ENCODE assay signal across 2 cellular contexts in genomic region chr9:133164209-133164590, GRCh38.
TF ChIP-seq lines count a peak whose summit lies in the region.

No MANE protein-coding gene starts in this region.

TF ChIP-seq in GM12878, 131 proteins besides CTCF, POLR2A, EP300 and RAD21:
- TF ChIP-seq SMARCA5 (IDR thresholded peaks at IDR 0.05) = peak; percentile 8; the same call in 1 of the 2 replicates
- no peak for TF ChIP-seq NR2F1 (conservative IDR thresholded peaks at IDR 0.05)
- TF ChIP-seq CEBPB (IDR thresholded peaks at IDR 0.05; ENCODE audit: borderline replicate concordance in 1 of 2, low read depth in 2 of 2, low read length in 2 of 2) = no peak

TF ChIP-seq in SK-N-SH treated with all-trans-retinoic acid at 6 μM for 48 hours, 23 proteins besides CTCF, POLR2A, EP300 and RAD21:
- TF ChIP-seq TOX (CRISPR knock-in tag; IDR thresholded peaks at IDR 0.05; ENCODE audit: borderline replicate concordance) = no peak
- TF ChIP-seq SNAI2 (CRISPR knock-in tag; IDR thresholded peaks at IDR 0.05) = no peak
- TF ChIP-seq, protein P1, sequence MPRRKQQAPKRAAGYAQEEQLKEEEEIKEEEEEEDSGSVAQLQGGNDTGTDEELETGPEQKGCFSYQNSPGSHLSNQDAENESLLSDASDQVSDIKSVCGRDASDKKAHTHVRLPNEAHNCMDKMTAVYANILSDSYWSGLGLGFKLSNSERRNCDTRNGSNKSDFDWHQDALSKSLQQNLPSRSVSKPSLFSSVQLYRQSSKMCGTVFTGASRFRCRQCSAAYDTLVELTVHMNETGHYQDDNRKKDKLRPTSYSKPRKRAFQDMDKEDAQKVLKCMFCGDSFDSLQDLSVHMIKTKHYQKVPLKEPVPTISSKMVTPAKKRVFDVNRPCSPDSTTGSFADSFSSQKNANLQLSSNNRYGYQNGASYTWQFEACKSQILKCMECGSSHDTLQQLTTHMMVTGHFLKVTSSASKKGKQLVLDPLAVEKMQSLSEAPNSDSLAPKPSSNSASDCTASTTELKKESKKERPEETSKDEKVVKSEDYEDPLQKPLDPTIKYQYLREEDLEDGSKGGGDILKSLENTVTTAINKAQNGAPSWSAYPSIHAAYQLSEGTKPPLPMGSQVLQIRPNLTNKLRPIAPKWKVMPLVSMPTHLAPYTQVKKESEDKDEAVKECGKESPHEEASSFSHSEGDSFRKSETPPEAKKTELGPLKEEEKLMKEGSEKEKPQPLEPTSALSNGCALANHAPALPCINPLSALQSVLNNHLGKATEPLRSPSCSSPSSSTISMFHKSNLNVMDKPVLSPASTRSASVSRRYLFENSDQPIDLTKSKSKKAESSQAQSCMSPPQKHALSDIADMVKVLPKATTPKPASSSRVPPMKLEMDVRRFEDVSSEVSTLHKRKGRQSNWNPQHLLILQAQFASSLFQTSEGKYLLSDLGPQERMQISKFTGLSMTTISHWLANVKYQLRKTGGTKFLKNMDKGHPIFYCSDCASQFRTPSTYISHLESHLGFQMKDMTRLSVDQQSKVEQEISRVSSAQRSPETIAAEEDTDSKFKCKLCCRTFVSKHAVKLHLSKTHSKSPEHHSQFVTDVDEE (CRISPR knock-in tag; IDR thresholded peaks at IDR 0.05) = no peak
- no peak for TF ChIP-seq ZFP3 (CRISPR knock-in tag; IDR thresholded peaks at IDR 0.05)
- no peak for TF ChIP-seq ZNF70 (CRISPR knock-in tag; IDR thresholded peaks at IDR 0.05)
- TF ChIP-seq GLIS3 (CRISPR knock-in tag; IDR thresholded peaks at IDR 0.05) = no peak
- no peak for TF ChIP-seq CSDC2 (CRISPR knock-in tag; IDR thresholded peaks at IDR 0.05)
